1 cellular context compared by ENCODE assay signal in the genomic region with DNA sequence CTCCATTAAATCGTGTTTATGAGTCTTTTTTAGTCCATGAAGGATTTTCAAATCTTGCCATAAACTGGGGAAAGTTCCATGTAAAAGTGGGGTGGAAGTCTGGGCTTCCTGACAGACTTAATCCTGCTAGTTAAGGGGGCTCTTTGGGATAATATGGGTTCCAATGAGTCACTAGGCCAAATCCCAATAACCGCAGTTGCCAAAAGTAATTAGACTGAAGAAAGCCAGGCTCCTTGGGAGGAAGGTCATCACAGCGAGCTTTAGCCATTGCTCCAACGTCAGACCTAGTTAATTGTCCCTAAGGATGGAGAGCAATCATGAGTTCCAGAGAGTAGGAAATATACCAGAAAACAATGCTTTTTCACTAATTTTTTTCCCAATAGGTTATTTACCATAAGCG.
TF ChIP-seq lines count a peak whose summit lies in the region.

No MANE protein-coding gene starts in this region.

TF ChIP-seq in A549, 52 proteins besides CTCF, POLR2A, EP300 and RAD21 (continued from another document):
- TF ChIP-seq, protein P1, sequence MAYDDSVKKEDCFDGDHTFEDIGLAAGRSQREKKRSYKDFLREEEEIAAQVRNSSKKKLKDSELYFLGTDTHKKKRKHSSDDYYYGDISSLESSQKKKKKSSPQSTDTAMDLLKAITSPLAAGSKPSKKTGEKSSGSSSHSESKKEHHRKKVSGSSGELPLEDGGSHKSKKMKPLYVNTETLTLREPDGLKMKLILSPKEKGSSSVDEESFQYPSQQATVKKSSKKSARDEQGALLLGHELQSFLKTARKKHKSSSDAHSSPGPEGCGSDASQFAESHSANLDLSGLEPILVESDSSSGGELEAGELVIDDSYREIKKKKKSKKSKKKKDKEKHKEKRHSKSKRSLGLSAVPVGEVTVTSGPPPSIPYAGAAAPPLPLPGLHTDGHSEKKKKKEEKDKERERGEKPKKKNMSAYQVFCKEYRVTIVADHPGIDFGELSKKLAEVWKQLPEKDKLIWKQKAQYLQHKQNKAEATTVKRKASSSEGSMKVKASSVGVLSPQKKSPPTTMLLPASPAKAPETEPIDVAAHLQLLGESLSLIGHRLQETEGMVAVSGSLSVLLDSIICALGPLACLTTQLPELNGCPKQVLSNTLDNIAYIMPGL (CRISPR knock-in tag; IDR thresholded peaks at IDR 0.05; ENCODE audit: borderline replicate concordance), result no peak
- TF ChIP-seq NFE2L2 (conservative IDR thresholded peaks at IDR 0.05; ENCODE audit: low read length), result no peak
